In genomic region chr4:152041304-152041703, GRCh38 we compare ENCODE assay signal across 19 cellular contexts.
DNase-seq lines count a peak whose midpoint lies in the region; ATAC-seq, FAIRE-seq and TF ChIP-seq lines count a peak whose summit lies in the region.
"Had no signal": no experiment of that assay in that cellular context is flagged by ENCODE, and none has a peak within 500 bp of the region (broad histone marks: within the 10 kb centered on the region; RNA-seq: fewer than 3 reads in every experiment).

No MANE protein-coding gene starts in this region.

- H3K9me3 ChIP-seq in right cardiac atrium (ENCODE audit: control insufficient read depth, low read length) (no peaks in the 10 kb centered on the region), OCI-LY3 (ENCODE audit: insufficient read depth, low read length) (peaks cover 6% of the 10 kb centered on the region; the same call in 1 of the 2 replicates), small intestine (ENCODE audit: control insufficient read depth, low read depth) (no peaks in the 10 kb centered on the region)
- H3K9me3 ChIP-seq: SK-N-SH had no signal

- H3K79me2 ChIP-seq in OCI-LY3 (ENCODE audit: low read length): no peaks in the 10 kb centered on the region

- H3K27ac Mint-ChIP-seq in progenitor cell of endocrine pancreas: peak overlapping the region; percentile 27
- H3K27ac Mint-ChIP-seq: CD14-positive monocyte, H9, HFFc6 had no signal

- H2AFZ ChIP-seq in OCI-LY3 (ENCODE audit: low read depth, low read length): peak overlapping the region; percentile 48

- intact Hi-C loops in right cardiac atrium (cut with DNase I) (no loop called here), Right ventricle myocardium inferior (cut with DNase I) (no loop called here)

- peaks cover 4% of the 10 kb centered on the region for H3K4me1 Mint-ChIP-seq in progenitor cell of endocrine pancreas (ENCODE audit: low read depth)

- H3K9ac ChIP-seq in OCI-LY3 (ENCODE audit: low read length): 0 out of 2 replicates have a peak overlapping the region, but pooled peaks have one; percentile 4
- H3K9ac ChIP-seq: SK-N-SH had no signal

- DNase-seq in right cardiac atrium (no peak), Right ventricle myocardium inferior (ENCODE audit: missing footprints) (no peak), progenitor cell of endocrine pancreas (ENCODE audit: low spot score, unreplicated experiment) (no peak), dermis blood vessel endothelial cell (no peak), small intestine (no peak), putamen (ENCODE audit: low spot score) (no peak)
- DNase-seq: H9, HFFc6, KBM-7, NCI-H1092, NCI-H1436 treated with DMSO at 0.1 percent for 48 hours, NCI-H1930, SIG-M5, SK-N-SH had no signal

- H3K9me3 Mint-ChIP-seq in progenitor cell of endocrine pancreas (ENCODE audit: low read depth): peaks cover 8% of the 10 kb centered on the region

- ATAC-seq in right cardiac atrium (no peak), Right ventricle myocardium inferior (no peak), GM19395 (IDR thresholded peaks at IDR 0.05; ENCODE audit: unreplicated experiment) (peak; percentile 55)

- H3K4me3 ChIP-seq in right cardiac atrium (ENCODE audit: low read length): no peak overlapping the region
- 0 out of 2 replicates have a peak overlapping the region, but pooled peaks have one; percentile 5 for H3K4me3 ChIP-seq in OCI-LY3 (ENCODE audit: low read length)
- no peak overlapping the region for H3K4me3 ChIP-seq in small intestine (ENCODE audit: low read depth in 1 of 2, low read length in 2 of 2)

- H3K36me3 ChIP-seq in OCI-LY3 (replicated peaks; ENCODE audit: low read depth, low read length): no peaks in the 10 kb centered on the region
- H3K36me3 ChIP-seq in small intestine (ENCODE audit: control insufficient read depth in 2 of 2, insufficient read depth in 2 of 2, low read length in 2 of 2): no peaks in the 10 kb centered on the region

- peak overlapping the region; percentile 27 for H3K27ac ChIP-seq in right cardiac atrium (ENCODE audit: low read length)
- no peak overlapping the region for H3K27ac ChIP-seq in OCI-LY3 (ENCODE audit: low read length)
- no peak overlapping the region for H3K27ac ChIP-seq in small intestine (ENCODE audit: low read depth in 1 of 2, low read length in 1 of 2)
- H3K27ac ChIP-seq: RWPE1 had no signal

- peak overlapping the region; percentile 41 for H3K4me2 ChIP-seq in OCI-LY3 (ENCODE audit: low read length)
- H3K4me2 ChIP-seq: SK-N-SH had no signal

- H3K27me3 Mint-ChIP-seq in progenitor cell of endocrine pancreas: peaks cover 20% of the 10 kb centered on the region

- no peak for FAIRE-seq in small intestine (lab: Jason Lieb, UNC)
- FAIRE-seq: D721Med had no signal

- TF ChIP-seq CTCF in OCI-LY3 (IDR thresholded peaks at IDR 0.05; ENCODE audit: low read depth, low read length) (no peak), progenitor cell of endocrine pancreas (IDR thresholded peaks at IDR 0.05; ENCODE audit: unreplicated experiment) (no peak)

- no peaks in the 10 kb centered on the region for H4K20me1 ChIP-seq in OCI-LY3 (ENCODE audit: insufficient read depth, low read length)

- WGBS in right cardiac atrium: 88% methylated on average over 5 of the region's 5 CpGs
- WGBS in small intestine, 3 donors: 75 to 89% (median 82%) methylated on average over 5 of the region's 5 CpGs

- H3K36me3 Mint-ChIP-seq in progenitor cell of endocrine pancreas (ENCODE audit: insufficient read depth): no peaks in the 10 kb centered on the region

- no peak overlapping the region for H3K4me3 Mint-ChIP-seq in progenitor cell of endocrine pancreas (ENCODE audit: low read depth)
- H3K4me3 Mint-ChIP-seq: CD14-positive monocyte, H9, HFFc6 had no signal

- no peaks in the 10 kb centered on the region for H3K27me3 ChIP-seq in right cardiac atrium (ENCODE audit: control insufficient read depth, insufficient read depth)
- H3K27me3 ChIP-seq in OCI-LY3 (ENCODE audit: low read depth, low read length): no peaks in the 10 kb centered on the region
- peaks cover 0 to 2% of the 10 kb centered on the region in 2 donors for H3K27me3 ChIP-seq in small intestine (ENCODE audit: control insufficient read depth in 2 of 2, insufficient read depth in 2 of 2, low read length in 2 of 2)

- peaks cover 4% of the 10 kb centered on the region for H3K4me1 ChIP-seq in right cardiac atrium (ENCODE audit: control insufficient read depth, insufficient read depth, low read length)
- H3K4me1 ChIP-seq in OCI-LY3 (ENCODE audit: low read length): peaks cover 24% of the 10 kb centered on the region
- H3K4me1 ChIP-seq in small intestine (ENCODE audit: control insufficient read depth in 2 of 2, insufficient read depth in 1 of 2, low read depth in 1 of 2, low read length in 1 of 2): no peaks in the 10 kb centered on the region
